22 cellular contexts compared by ENCODE assay signal in the genomic region with DNA sequence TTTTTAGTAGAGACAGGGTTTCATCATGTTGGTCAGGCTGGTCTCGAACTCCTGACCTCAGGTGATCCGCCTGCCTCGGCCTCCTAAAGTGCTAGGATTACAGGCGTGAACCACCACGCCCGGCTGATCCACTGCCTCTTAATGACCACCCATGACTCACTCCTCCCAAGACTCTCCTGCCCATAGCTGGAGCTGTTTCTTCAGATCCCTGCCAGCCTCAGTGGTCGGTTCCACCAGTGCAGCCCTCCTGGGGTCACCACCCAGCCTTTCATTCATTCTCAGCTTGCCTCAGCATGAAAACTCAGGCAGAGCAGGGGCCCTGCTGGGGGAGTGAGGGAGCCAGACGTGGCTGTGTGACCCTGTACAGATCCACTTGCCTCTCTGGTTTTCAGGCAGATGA. TPM values are rescaled to one million over a fixed set of nuclear protein-coding genes. Genes with fewer than 3 reads are reported as not detected.
"Had no signal": no experiment of that assay in that cellular context is flagged by ENCODE, and none has a peak within 500 bp of the region (broad histone marks: within the 10 kb centered on the region; RNA-seq: fewer than 3 reads in every experiment).

No MANE protein-coding gene starts in this region.

- H3K9me3 ChIP-seq: lower lobe of right lung, sigmoid colon, spleen, thoracic aorta, upper lobe of right lung had no signal

- H3K4me3 ChIP-seq: lower lobe of right lung, sigmoid colon, spleen, thoracic aorta, upper lobe of right lung had no signal

- H3K27ac ChIP-seq: lower lobe of right lung, sigmoid colon, spleen, thoracic aorta, upper lobe of right lung had no signal

- H3K36me3 ChIP-seq: lower lobe of right lung, sigmoid colon, spleen, thoracic aorta, upper lobe of right lung had no signal

- H3K27me3 ChIP-seq: sigmoid colon, spleen, upper lobe of right lung had no signal

- ATAC-seq: activated T-cell treated with anti-CD3 and anti-CD28 coated beads, Interleukin-2, amount 50 U/mL, for 72 hours; lower lobe of right lung; naive thymus-derived CD4-positive, alpha-beta T cell; upper lobe of right lung had no signal

- H3K4me1 ChIP-seq: sigmoid colon, spleen, upper lobe of right lung had no signal

- DNase-seq: activated CD4-positive, alpha-beta memory T cell treated with anti-CD3 and anti-CD28 coated beads for 36 hours; activated CD4-positive, alpha-beta T cell treated with anti-CD3 and anti-CD28 coated beads for 48 hours; activated CD4-positive, CD25-positive, alpha-beta regulatory T cell; activated effector memory CD4-positive, alpha-beta T cell treated with Interleukin-2 at 50 U/mL for 16 hours; activated naive CD4-positive, alpha-beta T cell treated with anti-CD3 and anti-CD28 coated beads, Interleukin-2, amount 50 U/mL, for 16 hours; activated T-cell treated with anti-CD3 and anti-CD28 coated beads, Interleukin-2, amount 50 U/mL, for 72 hours; anterior cingulate cortex; caudate nucleus; effector CD8-positive, alpha-beta T cell; erythroblast; foreskin fibroblast; lower lobe of right lung; naive thymus-derived CD4-positive, alpha-beta T cell; occipital lobe; posterior cingulate gyrus; sigmoid colon; spleen; stimulated activated CD4-positive, alpha-beta T cell treated with anti-CD3 and anti-CD28 coated beads, Interleukin-4, amount 100 ng/mL, for 24 hours; stimulated activated naive CD4-positive, alpha-beta T cell treated with Interleukin-2 at 50 U/mL for 16 hours; T1000; upper lobe of right lung had no signal

RNA-seq across cellular contexts. Expression of a gene that starts 12.5 kb away (rescaled TPM):
- total RNA-seq: activated CD4-positive, alpha-beta memory T cell treated with anti-CD3 and anti-CD28 coated beads for 36 hours; activated T-cell treated with anti-CD3 and anti-CD28 coated beads, Interleukin-2, amount 50 U/mL, for 72 hours had no signal
- polyA plus RNA-seq: naive thymus-derived CD4-positive, alpha-beta T cell had no signal

RNA-seq across cellular contexts. Expression of a gene that starts 35.4 kb away (rescaled TPM):
- polyA plus RNA-seq: naive thymus-derived CD4-positive, alpha-beta T cell had no signal
